15 cellular contexts compared by ENCODE assay signal in the genomic region with DNA sequence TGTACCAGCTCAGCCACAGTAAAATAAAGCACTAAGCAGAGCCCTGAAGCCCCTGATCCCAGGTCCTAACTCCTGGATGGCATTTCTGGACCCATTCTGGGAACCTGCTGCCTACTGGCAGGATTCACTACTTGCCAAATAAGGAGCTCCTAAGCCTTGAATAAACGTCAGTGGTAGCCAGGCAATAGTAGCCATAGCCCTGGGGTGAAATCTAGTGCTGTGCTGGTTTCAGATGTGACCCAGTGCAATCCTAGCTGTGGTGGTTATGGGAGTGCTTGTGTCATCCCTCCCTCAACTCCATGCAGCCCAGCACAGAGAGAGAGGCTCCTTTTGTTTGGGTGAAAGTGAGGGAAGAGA. TPM values are rescaled to one million over a fixed set of nuclear protein-coding genes. Genes with fewer than 3 reads are reported as not detected.
"Had no signal": no experiment of that assay in that cellular context is flagged by ENCODE, and none has a peak within 500 bp of the region (broad histone marks: within the 10 kb centered on the region; RNA-seq: fewer than 3 reads in every experiment).

No MANE protein-coding gene starts in this region.

- H3K9me3 ChIP-seq: colonic mucosa, pancreas, testis had no signal

- H3K27me3 ChIP-seq: adrenal gland, colonic mucosa, pancreas, stomach, testis, upper lobe of left lung had no signal

- H3K4me3 ChIP-seq: adrenal gland, colonic mucosa, pancreas, stomach, testis, upper lobe of left lung had no signal

- ATAC-seq: left lobe of liver; naive thymus-derived CD8-positive, alpha-beta T cell; pancreas had no signal

- H3K36me3 ChIP-seq: adrenal gland, colonic mucosa, pancreas, stomach, upper lobe of left lung had no signal

- H3K27ac ChIP-seq: adrenal gland, colonic mucosa, pancreas, stomach, testis, upper lobe of left lung had no signal

- H3K4me1 ChIP-seq: colonic mucosa, pancreas, stomach, testis, upper lobe of left lung had no signal

- DNase-seq: activated CD4-positive, alpha-beta T cell treated with anti-CD3 and anti-CD28 coated beads, Interleukin-2, amount 50 U/mL, for 48 hours; activated CD4-positive, CD25-positive, alpha-beta regulatory T cell treated with anti-CD3 and anti-CD28 coated beads, Interleukin-2, amount 50 U/mL, for 72 hours; activated effector memory CD4-positive, alpha-beta T cell treated with Interleukin-2 at 50 U/mL for 16 hours; adrenal gland; caudate nucleus; colonic mucosa; glutamatergic neuron; mammary epithelial cell; naive thymus-derived CD8-positive, alpha-beta T cell; pancreas; stimulated activated CD4-positive, alpha-beta T cell treated with anti-CD3 and anti-CD28 coated beads, Interleukin-1b, Interleukin-23, amount 100 ng/mL, for 48 hours; stomach; testis; upper lobe of left lung had no signal

RNA-seq across cellular contexts. Expression of a gene that starts 43.7 kb away (rescaled TPM):
- total RNA-seq: naive thymus-derived CD8-positive, alpha-beta T cell had no signal
- polyA plus RNA-seq: naive thymus-derived CD8-positive, alpha-beta T cell had no signal
